Comparison of ENCODE assay signal across 1 cellular context in the genomic region with DNA sequence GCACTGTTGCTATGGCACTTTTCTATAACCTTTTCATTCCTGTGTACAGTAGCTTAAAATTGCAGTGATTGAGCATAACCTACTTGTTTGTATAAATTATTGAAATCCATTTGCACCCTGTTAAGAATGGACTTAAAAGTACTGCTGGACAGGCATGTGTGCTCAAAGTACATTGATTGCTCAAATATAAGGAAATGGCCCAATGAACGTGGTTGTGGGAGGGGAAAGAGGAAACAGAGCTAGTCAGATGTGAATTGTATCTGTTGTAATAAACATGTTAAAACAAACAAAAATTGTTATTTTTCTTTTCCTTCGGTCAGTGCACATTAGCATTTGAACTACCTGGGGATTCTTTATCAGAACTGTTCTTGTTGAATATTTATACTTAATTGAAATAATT.
TF ChIP-seq lines count a peak whose summit lies in the region.

No MANE protein-coding gene starts in this region.

TF ChIP-seq in IMR-90, 13 proteins besides CTCF, POLR2A, EP300 and RAD21:
- TF ChIP-seq RCOR1 (IDR thresholded peaks at IDR 0.05; ENCODE audit: insufficient replicate concordance, low read length) (no peak), BHLHE40 (IDR thresholded peaks at IDR 0.05; ENCODE audit: low read depth, low read length) (no peak), CHD1 (IDR thresholded peaks at IDR 0.05; ENCODE audit: low read depth, low read length) (no peak), RFX5 (IDR thresholded peaks at IDR 0.05; ENCODE audit: low read depth, low read length) (no peak), MXI1 (IDR thresholded peaks at IDR 0.05; ENCODE audit: borderline replicate concordance, low read depth, low read length) (no peak), CEBPB (IDR thresholded peaks at IDR 0.05; ENCODE audit: low read depth, low read length) (no peak), SMC3 (IDR thresholded peaks at IDR 0.05; ENCODE audit: low read depth, low read length) (no peak)
- TF ChIP-seq, protein P1, sequence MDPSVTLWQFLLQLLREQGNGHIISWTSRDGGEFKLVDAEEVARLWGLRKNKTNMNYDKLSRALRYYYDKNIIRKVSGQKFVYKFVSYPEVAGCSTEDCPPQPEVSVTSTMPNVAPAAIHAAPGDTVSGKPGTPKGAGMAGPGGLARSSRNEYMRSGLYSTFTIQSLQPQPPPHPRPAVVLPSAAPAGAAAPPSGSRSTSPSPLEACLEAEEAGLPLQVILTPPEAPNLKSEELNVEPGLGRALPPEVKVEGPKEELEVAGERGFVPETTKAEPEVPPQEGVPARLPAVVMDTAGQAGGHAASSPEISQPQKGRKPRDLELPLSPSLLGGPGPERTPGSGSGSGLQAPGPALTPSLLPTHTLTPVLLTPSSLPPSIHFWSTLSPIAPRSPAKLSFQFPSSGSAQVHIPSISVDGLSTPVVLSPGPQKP (IDR thresholded peaks at IDR 0.05; ENCODE audit: borderline replicate concordance, low read depth, low read length): no peak
- TF ChIP-seq, protein P2, sequence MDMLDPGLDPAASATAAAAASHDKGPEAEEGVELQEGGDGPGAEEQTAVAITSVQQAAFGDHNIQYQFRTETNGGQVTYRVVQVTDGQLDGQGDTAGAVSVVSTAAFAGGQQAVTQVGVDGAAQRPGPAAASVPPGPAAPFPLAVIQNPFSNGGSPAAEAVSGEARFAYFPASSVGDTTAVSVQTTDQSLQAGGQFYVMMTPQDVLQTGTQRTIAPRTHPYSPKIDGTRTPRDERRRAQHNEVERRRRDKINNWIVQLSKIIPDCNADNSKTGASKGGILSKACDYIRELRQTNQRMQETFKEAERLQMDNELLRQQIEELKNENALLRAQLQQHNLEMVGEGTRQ (IDR thresholded peaks at IDR 0.05; ENCODE audit: low read depth, low read length): no peak
